In genomic region chr12:52089491-52089890, GRCh38 we compare ENCODE assay signal across 16 cellular contexts. TPM values are rescaled to one million over a fixed set of nuclear protein-coding genes. Genes with fewer than 3 reads are reported as not detected.
DNase-seq lines count a peak whose midpoint lies in the region; ATAC-seq lines count a peak whose summit lies in the region.
"Had no signal": no experiment of that assay in that cellular context is flagged by ENCODE, and none has a peak within 500 bp of the region (broad histone marks: within the 10 kb centered on the region; RNA-seq: fewer than 3 reads in every experiment).

No MANE protein-coding gene starts in this region.

- no peaks in the 10 kb centered on the region for H3K9me2 ChIP-seq in Karpas-422 (replicated peaks; ENCODE audit: insufficient read depth, low read length)

- H3K27me3 Mint-ChIP-seq in activated naive CD4-positive, alpha-beta T cell treated with anti-CD3 and anti-CD28 coated beads, Interleukin-2, amount 50 U/mL, for 24 hours: peaks cover 22% of the 10 kb centered on the region
- peaks cover 76% of the 10 kb centered on the region for H3K27me3 Mint-ChIP-seq in activated naive CD4-positive, alpha-beta T cell treated with anti-CD3 and anti-CD28 coated beads, Interleukin-2, amount 10 ng/mL, durations not matched to agents 7 days and 5 days
- peaks cover 41% of the 10 kb centered on the region for H3K27me3 Mint-ChIP-seq in activated T-cell treated with anti-CD3 and anti-CD28 coated beads, Interleukin-2, amount 50 U/mL, for 72 hours (ENCODE audit: low read depth)

- H3K4me1 Mint-ChIP-seq in activated naive CD4-positive, alpha-beta T cell treated with anti-CD3 and anti-CD28 coated beads, Interleukin-2, amount 50 U/mL, for 24 hours: no peaks in the 10 kb centered on the region
- H3K4me1 Mint-ChIP-seq in activated naive CD4-positive, alpha-beta T cell treated with anti-CD3 and anti-CD28 coated beads, Interleukin-2, amount 10 ng/mL, durations not matched to agents 7 days and 5 days: no peaks in the 10 kb centered on the region
- H3K4me1 Mint-ChIP-seq in activated T-cell treated with anti-CD3 and anti-CD28 coated beads, Interleukin-2, amount 50 U/mL, for 72 hours (ENCODE audit: low read depth): no peaks in the 10 kb centered on the region
- H3K4me1 Mint-ChIP-seq: CD4-positive, alpha-beta memory T cell had no signal

- no peak overlapping the region for H3K4me3 Mint-ChIP-seq in activated naive CD4-positive, alpha-beta T cell treated with anti-CD3 and anti-CD28 coated beads, Interleukin-2, amount 50 U/mL, for 24 hours
- H3K4me3 Mint-ChIP-seq in activated naive CD4-positive, alpha-beta T cell treated with anti-CD3 and anti-CD28 coated beads, Interleukin-2, amount 10 ng/mL, durations not matched to agents 7 days and 5 days: no peak overlapping the region
- H3K4me3 Mint-ChIP-seq in activated T-cell treated with anti-CD3 and anti-CD28 coated beads, Interleukin-2, amount 50 U/mL, for 72 hours: no peak overlapping the region
- H3K4me3 Mint-ChIP-seq: B cell; CD4-positive, alpha-beta memory T cell; GM23338; H9 had no signal

- H3K27ac ChIP-seq in Karpas-422 (ENCODE audit: low read length): peak overlapping the region; percentile 60; the same call in 1 of the 2 replicates
- H3K27ac ChIP-seq: C4-2B had no signal

- H3K36me3 ChIP-seq in Karpas-422 (ENCODE audit: insufficient read depth, low read length): no peaks in the 10 kb centered on the region

- H3K9ac ChIP-seq in Karpas-422 (ENCODE audit: low read length): no peak overlapping the region

- no peak overlapping the region for H2AFZ ChIP-seq in Karpas-422 (ENCODE audit: low read length)
- H2AFZ ChIP-seq: GM23338 had no signal

- ATAC-seq in activated T-cell treated with anti-CD3 and anti-CD28 coated beads, Interleukin-2, amount 50 U/mL, for 72 hours (replicated peaks in 1 of 2): no peak
- ATAC-seq: GM23338 had no signal

- no peak overlapping the region for H3K4me3 ChIP-seq in Karpas-422 (ENCODE audit: low read length)
- H3K4me3 ChIP-seq: GM23338 had no signal

- CTCF ChIA-PET in activated naive CD4-positive, alpha-beta T cell treated with anti-CD3 and anti-CD28 coated beads, Interleukin-2, amount 10 ng/mL, durations not matched to agents 7 days and 5 days (lab: Charles Lee): interaction anchor here (30.9 kb wide), 1 partner anchor 62 kb away, joined by 637 read pairs; no protein-coding TSS in a partner anchor

- H3K27me3 ChIP-seq in Karpas-422 (ENCODE audit: low read length): no peaks in the 10 kb centered on the region

- H3K36me3 Mint-ChIP-seq in activated naive CD4-positive, alpha-beta T cell treated with anti-CD3 and anti-CD28 coated beads, Interleukin-2, amount 50 U/mL, for 24 hours: no peaks in the 10 kb centered on the region
- no peaks in the 10 kb centered on the region for H3K36me3 Mint-ChIP-seq in activated naive CD4-positive, alpha-beta T cell treated with anti-CD3 and anti-CD28 coated beads, Interleukin-2, amount 10 ng/mL, durations not matched to agents 7 days and 5 days
- no peaks in the 10 kb centered on the region for H3K36me3 Mint-ChIP-seq in activated T-cell treated with anti-CD3 and anti-CD28 coated beads, Interleukin-2, amount 50 U/mL, for 72 hours (ENCODE audit: insufficient read depth in 2 of 2)
- H3K36me3 Mint-ChIP-seq: CD4-positive, alpha-beta memory T cell had no signal

- no peak overlapping the region for H3K4me2 ChIP-seq in Karpas-422 (ENCODE audit: low read depth, low read length, poor library complexity, severe bottlenecking)
- H3K4me2 ChIP-seq: GM23338 had no signal

- H3K4me1 ChIP-seq in Karpas-422 (ENCODE audit: low read length): peaks cover 24% of the 10 kb centered on the region

- no peaks in the 10 kb centered on the region for H3K79me2 ChIP-seq in Karpas-422 (ENCODE audit: low read length)

- peak overlapping the region; percentile 17 for H3K27ac Mint-ChIP-seq in activated naive CD4-positive, alpha-beta T cell treated with anti-CD3 and anti-CD28 coated beads, Interleukin-2, amount 50 U/mL, for 24 hours
- no peak overlapping the region for H3K27ac Mint-ChIP-seq in activated naive CD4-positive, alpha-beta T cell treated with anti-CD3 and anti-CD28 coated beads, Interleukin-2, amount 10 ng/mL, durations not matched to agents 7 days and 5 days
- no peak overlapping the region for H3K27ac Mint-ChIP-seq in activated T-cell treated with anti-CD3 and anti-CD28 coated beads, Interleukin-2, amount 50 U/mL, for 72 hours
- H3K27ac Mint-ChIP-seq: CD4-positive, alpha-beta memory T cell; H9 had no signal

- no peaks in the 10 kb centered on the region for H4K20me1 ChIP-seq in Karpas-422 (ENCODE audit: insufficient read depth, low read depth, low read length)

- no peaks in the 10 kb centered on the region for H3K9me3 Mint-ChIP-seq in activated naive CD4-positive, alpha-beta T cell treated with anti-CD3 and anti-CD28 coated beads, Interleukin-2, amount 50 U/mL, for 24 hours
- H3K9me3 Mint-ChIP-seq in activated naive CD4-positive, alpha-beta T cell treated with anti-CD3 and anti-CD28 coated beads, Interleukin-2, amount 10 ng/mL, durations not matched to agents 7 days and 5 days: no peaks in the 10 kb centered on the region
- H3K9me3 Mint-ChIP-seq in activated T-cell treated with anti-CD3 and anti-CD28 coated beads, Interleukin-2, amount 50 U/mL, for 72 hours: no peaks in the 10 kb centered on the region
- H3K9me3 Mint-ChIP-seq: CD4-positive, alpha-beta memory T cell; GM23338; H9 had no signal

- no peaks in the 10 kb centered on the region for H3K9me3 ChIP-seq in Karpas-422 (ENCODE audit: low read length)

- no peak for DNase-seq in activated naive CD4-positive, alpha-beta T cell treated with anti-CD3 and anti-CD28 coated beads, Interleukin-2, amount 10 ng/mL, durations not matched to agents 7 days and 5 days
- DNase-seq in Karpas-422: no peak
- DNase-seq in islet precursor cell: peak; percentile 41
- no peak for DNase-seq in NCI-H345 (lab: John Stamatoyannopoulos, UW)
- DNase-seq in activated T-cell treated with anti-CD3 and anti-CD28 coated beads, Interleukin-2, amount 50 U/mL, for 72 hours: no peak
- DNase-seq in DMS 273 (lab: John Stamatoyannopoulos, UW; ENCODE audit: unreplicated experiment): no peak
- DNase-seq: CD4-positive, alpha-beta memory T cell; DMS153; DMS79 treated with DMSO at 0.1 percent for 48 hours; EL; H9 had no signal

RNA-seq across cellular contexts. Expression of gene SMIM41, which starts 10.0 kb away (rescaled TPM):
- 0.75 TPM in 1 of 2 replicates, not detected in the other for total RNA-seq in Karpas-422 (2014; rRNA removed; shearing (Covaris generic); ENCODE audit: low replicate concordance)
- total RNA-seq in activated T-cell treated with anti-CD3 and anti-CD28 coated beads, Interleukin-2, amount 50 U/mL, for 72 hours: not detected
- total RNA-seq: B cell; CD4-positive, alpha-beta memory T cell; H9; HT1080 had no signal

RNA-seq across cellular contexts. Expression of gene ATG101, which starts 19.7 kb away (rescaled TPM):
- 31.9 and 63.0 TPM in 2 replicates for total RNA-seq in Karpas-422 (2014; rRNA removed; shearing (Covaris generic); ENCODE audit: low replicate concordance)
- 10 to 100 TPM; 52.6 to 53.4 TPM for total RNA-seq in activated T-cell treated with anti-CD3 and anti-CD28 coated beads, Interleukin-2, amount 50 U/mL, for 72 hours

RNA-seq across cellular contexts. Expression of gene NR4A1, which starts 38.2 kb away (rescaled TPM):
- total RNA-seq in Karpas-422 (2014; rRNA removed; shearing (Covaris generic); ENCODE audit: low replicate concordance): 11.7 and 26.9 TPM in 2 replicates
- 100 to 1,000 TPM; 113 to 136 TPM for total RNA-seq in activated T-cell treated with anti-CD3 and anti-CD28 coated beads, Interleukin-2, amount 50 U/mL, for 72 hours
